Comparison of ENCODE assay signal across 10 cellular contexts in the genomic region with DNA sequence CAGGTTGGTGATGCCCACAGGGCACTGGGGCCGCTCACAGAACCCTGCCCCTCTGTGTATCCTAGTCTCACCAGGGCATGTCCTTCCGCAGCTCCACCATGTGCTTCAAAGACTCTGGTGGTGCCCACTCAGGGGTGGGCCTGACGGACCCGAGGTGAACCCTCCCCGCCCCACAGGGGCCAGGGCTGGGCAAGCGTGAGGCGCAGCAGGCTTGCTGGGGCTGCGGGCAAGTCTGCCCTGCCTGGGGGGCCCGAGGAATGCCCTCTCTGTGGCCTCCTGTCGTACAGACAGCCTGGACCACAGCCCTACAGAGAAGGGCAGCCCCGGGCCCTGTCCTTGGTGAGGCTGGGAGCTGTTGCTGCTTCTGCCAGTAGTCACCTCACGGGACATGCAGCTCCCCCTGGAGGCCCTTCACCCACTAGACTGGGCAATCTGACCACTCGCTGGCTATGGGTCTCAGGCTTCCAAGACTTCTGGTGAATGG. TPM values are rescaled to one million over a fixed set of nuclear protein-coding genes. Genes with fewer than 3 reads are reported as not detected.
A peak's percentile ranks its signal among the peaks of the same experiment; 100 is the strongest.
DNase-seq lines count a peak whose midpoint lies in the region; ATAC-seq and TF ChIP-seq lines count a peak whose summit lies in the region.
"Had no signal": no experiment of that assay in that cellular context is flagged by ENCODE, and none has a peak within 500 bp of the region (broad histone marks: within the 10 kb centered on the region; RNA-seq: fewer than 3 reads in every experiment).

No MANE protein-coding gene starts in this region.

- H4K5ac ChIP-seq in H9 (ENCODE audit: insufficient read length, low read depth, low read length), result no peak overlapping the region

- H3K56ac ChIP-seq in H9 (ENCODE audit: insufficient read length, low read depth, low read length), result no peak overlapping the region

- no peak overlapping the region for H3K4ac ChIP-seq in H9 (ENCODE audit: low read depth, low read length)

- no peak overlapping the region for H2BK120ac ChIP-seq in H9 (ENCODE audit: low read depth, low read length, poor library complexity, severe bottlenecking)

- no peak overlapping the region for H3K27ac Mint-ChIP-seq in H9

- TF ChIP-seq CTCF in H9 (conservative IDR thresholded peaks at IDR 0.05) (peak; percentile 61; the same call in 2 of the 3 replicates), fibroblast of villous mesenchyme (IDR thresholded peaks at IDR 0.05; ENCODE audit: insufficient read depth, low read depth, low read length) (peak; percentile 52), retinal pigment epithelial cell (conservative IDR thresholded peaks at IDR 0.05; ENCODE audit: low read depth, low read length) (peak; percentile 54), spleen (IDR thresholded peaks at IDR 0.05 in 8 of 11, conservative IDR thresholded peaks at IDR 0.05 in 3 of 11) (peak in 4 of 11 experiments; percentile 8 to 36 (median 29))

- no peak overlapping the region for H3K14ac ChIP-seq in H9 (ENCODE audit: insufficient read depth, low read length)

- no peak overlapping the region for H3K4me3 ChIP-seq in fibroblast of villous mesenchyme (ENCODE audit: low read depth, low read length)
- H3K4me3 ChIP-seq in retinal pigment epithelial cell (ENCODE audit: low read length), result no peak overlapping the region
- H3K4me3 ChIP-seq in spleen, result no peak overlapping the region
- H3K4me3 ChIP-seq: dorsolateral prefrontal cortex had no signal

- no peak overlapping the region for H3K4me2 ChIP-seq in H9 (ENCODE audit: insufficient read depth, insufficient read length, low read length)

- H3K4me3 Mint-ChIP-seq in H9, result no peak overlapping the region

- no peak overlapping the region for H4K91ac ChIP-seq in H9 (ENCODE audit: insufficient read length, low read depth, low read length)

- peak; percentile 69 for DNase-seq in H9
- DNase-seq in SK-MEL-5 (ENCODE audit: low read depth, low spot score), result peak; percentile 59
- DNase-seq in fibroblast of villous mesenchyme (ENCODE audit: low read depth), result peak; percentile 39
- no peak for DNase-seq in retinal pigment epithelial cell (ENCODE audit: low read depth)
- DNase-seq in cortex of kidney (lab: John Stamatoyannopoulos, UW), result no peak
- no peak for DNase-seq in spleen
- no peak for DNase-seq in stimulated activated CD4-positive, alpha-beta T cell treated with anti-CD3 and anti-CD28 coated beads, Interleukin-1b, Interleukin-23, amount 100 ng/mL, for 48 hours
- DNase-seq: dorsolateral prefrontal cortex, NCI-H1930 had no signal

- no peaks in the 10 kb centered on the region; the same call in 1 of the 2 replicates for H3K27me3 Mint-ChIP-seq in H9 (ENCODE audit: low read depth)

- intact Hi-C loops in spleen (cut with DNase I; ENCODE audit: low total_unique reads), result no loop called here

- peaks cover 0 to 3% (median 2%) of the 10 kb centered on the region in 3 experiments; a peak in 3 of 7 replicates for H3K36me3 Mint-ChIP-seq in H9 (ENCODE audit: insufficient read depth in 1 of 3, low read depth in 3 of 3)

- H2BK20ac ChIP-seq in H9 (ENCODE audit: low read depth, low read length, poor library complexity, severe bottlenecking), result no peak overlapping the region

- peaks cover 3% of the 10 kb centered on the region for H3K23me2 ChIP-seq in H9 (ENCODE audit: insufficient read length, low read depth, low read length, poor library complexity, severe bottlenecking)

- H3K79me2 ChIP-seq in H9 (ENCODE audit: insufficient read depth, low read length), result no peaks in the 10 kb centered on the region

- in situ Hi-C loops in SK-MEL-5 (cut with HindIII; ENCODE audit: low pct_unique_long_range_greater_than_20kb, low sequenced_read_pairs), result no loop called here

- H3K36me3 ChIP-seq in spleen, result peaks cover 0 to 68% (median 2%) of the 10 kb centered on the region in 6 donors

- peaks cover 0 to 8% of the 10 kb centered on the region in 2 experiments; a peak in 2 of 4 replicates for H3K4me1 Mint-ChIP-seq in H9

- H3K9me3 Mint-ChIP-seq in H9, result no peaks in the 10 kb centered on the region

- H3K18ac ChIP-seq in H9 (ENCODE audit: insufficient read length, low read depth, low read length), result no peak overlapping the region

- H3K79me1 ChIP-seq in H9 (ENCODE audit: insufficient read depth, low read depth, low read length, poor library complexity, severe bottlenecking), result no peaks in the 10 kb centered on the region

- H4K8ac ChIP-seq in H9 (replicated peaks; ENCODE audit: insufficient read length, low read depth, low read length), result no peak overlapping the region

- H2BK5ac ChIP-seq in H9 (ENCODE audit: insufficient read length, low read length), result no peak overlapping the region

- H3T11ph ChIP-seq in H9 (ENCODE audit: low read length), result no peak overlapping the region

- no CpG with 5 or more reads among the region's 13 CpGs for WGBS in H9 (ENCODE audit: extremely low coverage, insufficient read length, low lambda C conversion rate)
- WGBS in spleen, 5 donors, result 87 to 95% (median 89%) methylated on average over 8 to 13 of the region's 13 CpGs; no CpG with 5 or more reads in 1 of the 5 donors

- H3K4me1 ChIP-seq in H9 (ENCODE audit: insufficient read depth, low read length), result no peaks in the 10 kb centered on the region
- H3K4me1 ChIP-seq in spleen, result peaks cover 0 to 7% (median 0%) of the 10 kb centered on the region in 6 donors

- ATAC-seq in GM18498 (IDR thresholded peaks at IDR 0.05; ENCODE audit: unreplicated experiment), result no peak

- H3K27me3 ChIP-seq in H9 (ENCODE audit: insufficient read depth, low read length) (no peaks in the 10 kb centered on the region), spleen (replicated peaks in 1 of 7) (no peaks in the 10 kb centered on the region)
- H3K27me3 ChIP-seq: dorsolateral prefrontal cortex had no signal

- H3K27ac ChIP-seq in H9 (ENCODE audit: insufficient read length, low read depth, low read length), result no peak overlapping the region
- H3K27ac ChIP-seq in spleen, result no peak overlapping the region
- H3K27ac ChIP-seq: dorsolateral prefrontal cortex had no signal

- no peaks in the 10 kb centered on the region for H3K9me3 ChIP-seq in H9 (ENCODE audit: control insufficient read depth, low read depth, low read length)
- H3K9me3 ChIP-seq in spleen, result no peaks in the 10 kb centered on the region

- H2BK12ac ChIP-seq in H9 (ENCODE audit: insufficient read length, low read depth, low read length), result no peak overlapping the region

- TF ChIP-seq POLR2A in spleen (IDR thresholded peaks at IDR 0.05), result no peak

- no peak overlapping the region for H2AK5ac ChIP-seq in H9 (ENCODE audit: insufficient read length, low read length)

- H2BK15ac ChIP-seq in H9 (ENCODE audit: low read depth, low read length), result no peak overlapping the region

- H2AFZ ChIP-seq in H9 (ENCODE audit: low read length), result no peak overlapping the region

- H3K23ac ChIP-seq in H9 (ENCODE audit: insufficient read length, low read depth, low read length), result no peak overlapping the region

- no peaks in the 10 kb centered on the region for H4K20me1 ChIP-seq in H9 (ENCODE audit: control insufficient read depth, insufficient read depth, insufficient read length)

- H3K9ac ChIP-seq in H9 (ENCODE audit: extremely low read depth, insufficient read length, low read length), result no peak overlapping the region

RNA-seq across cellular contexts. Expression of a gene that starts 40.2 kb away (rescaled TPM):
- total RNA-seq in H9 (2021) (2.2 and 2.5 TPM in 2 replicates), fibroblast of villous mesenchyme (under 0.01 and 0.43 TPM in 2 replicates), spleen (10 to 100 TPM in 1 of 7 donors, 1 to 10 TPM in 3, under 1 TPM in 3; 0.23 to 10.5 (median 3.1) TPM)
- total RNA-seq in SK-MEL-5 (2014; rRNA removed; shearing (Covaris generic)), result 0.08 TPM in 1 of 2 replicates, not detected in the other
- 0.05 TPM in 1 of 2 replicates, not detected in the other for polyA plus RNA-seq in SK-MEL-5 (2015; cell fraction: cytosol; rRNA removed)
- polyA plus RNA-seq in SK-MEL-5 (2015; cell fraction: nucleus; rRNA removed), result not detected in 2 replicates
- polyA plus RNA-seq in spleen, result under 1 TPM; 0.17 to 0.71 (median 0.61) TPM

RNA-seq across cellular contexts. Expression of a gene that starts 53.9 kb away (rescaled TPM):
- total RNA-seq in H9 (2021), result 22.4 and 22.9 TPM in 2 replicates
- total RNA-seq in SK-MEL-5 (2014; rRNA removed; shearing (Covaris generic)), result 6.2 and 8.7 TPM in 2 replicates
- 8.4 and 8.6 TPM in 2 replicates for polyA plus RNA-seq in SK-MEL-5 (2015; cell fraction: cytosol; rRNA removed)
- polyA plus RNA-seq in SK-MEL-5 (2015; cell fraction: nucleus; rRNA removed), result 6.6 and 13.2 TPM in 2 replicates
- 5.2 and 11.0 TPM in 2 replicates for total RNA-seq in fibroblast of villous mesenchyme
- 1 to 10 TPM; 5.7 to 8.1 (median 7.9) TPM for total RNA-seq in spleen
- polyA plus RNA-seq in spleen, result 10 to 100 TPM in 2 of 3 donors, 1 to 10 TPM in 1; 7.7 to 10.4 (median 10.1) TPM

RNA-seq across cellular contexts. Expression of a gene that starts 53.9 kb away (rescaled TPM):
- 24.0 and 24.4 TPM in 2 replicates for total RNA-seq in H9 (2021)
- 7.1 and 10.6 TPM in 2 replicates for total RNA-seq in SK-MEL-5 (2014; rRNA removed; shearing (Covaris generic))
- 11.5 and 16.8 TPM in 2 replicates for polyA plus RNA-seq in SK-MEL-5 (2015; cell fraction: cytosol; rRNA removed)
- polyA plus RNA-seq in SK-MEL-5 (2015; cell fraction: nucleus; rRNA removed), result 25.7 and 28.9 TPM in 2 replicates
- total RNA-seq in fibroblast of villous mesenchyme, result 15.1 and 19.0 TPM in 2 replicates
- total RNA-seq in spleen, result 10 to 100 TPM; 17.0 to 22.9 (median 18.8) TPM
- polyA plus RNA-seq in spleen, result 10 to 100 TPM in 2 of 3 donors, 1 to 10 TPM in 1; 8.3 to 13.4 (median 10.8) TPM

Comparison
In these comparisons a context has a peak if more than half of its experiments do, and no peak if none do; other contexts are left out.
1. DNase-seq: peak in H9 (single experiment), SK-MEL-5 (single experiment) and fibroblast of villous mesenchyme (single experiment); none in retinal pigment epithelial cell (single experiment), cortex of kidney (single experiment), spleen (single experiment) and stimulated activated CD4-positive, alpha-beta T cell treated with anti-CD3 and anti-CD28 coated beads, Interleukin-1b, Interleukin-23, amount 100 ng/mL, for 48 hours (single experiment).